Comparison of ENCODE assay signal across 17 cellular contexts in genomic region chr14:76191297-76191696, GRCh38. TPM values are rescaled to one million over a fixed set of nuclear protein-coding genes. Genes with fewer than 3 reads are reported as not detected.
DNase-seq lines count a peak whose midpoint lies in the region; ATAC-seq and TF ChIP-seq lines count a peak whose summit lies in the region.
"Had no signal": no experiment of that assay in that cellular context is flagged by ENCODE, and none has a peak within 500 bp of the region (broad histone marks: within the 10 kb centered on the region; RNA-seq: fewer than 3 reads in every experiment).

No MANE protein-coding gene starts in this region.

- H3K9me3 ChIP-seq in breast epithelium (no peaks in the 10 kb centered on the region), upper lobe of left lung (no peaks in the 10 kb centered on the region)
- H3K9me3 ChIP-seq: Caco-2 had no signal

- H3K4me1 ChIP-seq in breast epithelium, result no peaks in the 10 kb centered on the region
- H3K4me1 ChIP-seq in upper lobe of left lung, result peaks cover 0 to 5% (median 0%) of the 10 kb centered on the region in 4 donors
- H3K4me1 ChIP-seq: Caco-2 had no signal

- POLR2A ChIA-PET in MCF 10A (lab: Yijun Ruan, JAX), result interaction anchor here (0.7 kb wide), 1 partner anchor 88 kb away, joined by 3 read pairs; no protein-coding TSS in a partner anchor

- no peaks in the 10 kb centered on the region for H3K27me3 Mint-ChIP-seq in MCF 10A (ENCODE audit: insufficient read depth, unreplicated experiment)
- H3K27me3 Mint-ChIP-seq: activated naive CD4-positive, alpha-beta T cell treated with anti-CD3 and anti-CD28 coated beads, Interleukin-2, amount 10 ng/mL, durations not matched to agents 7 days and 5 days; stimulated activated naive CD8-positive, alpha-beta T cell treated with anti-CD3 and anti-CD28 coated beads, Interleukin-15, Interleukin-2, amounts not matched to agents 100 ng/mL and 50 ng/mL, for 24 hours had no signal

- no peak for DNase-seq in MCF 10A (ENCODE audit: unreplicated experiment)
- no peak for DNase-seq in breast epithelium (ENCODE audit: low spot score in 2 of 2)
- DNase-seq in SKM-1 (lab: John Stamatoyannopoulos, UW; ENCODE audit: unreplicated experiment), result peak; percentile 46
- peak; percentile 4 to 31 for DNase-seq in left colon
- peak in 1 of 2 donors; percentile 58 for DNase-seq in upper lobe of left lung
- no peak for DNase-seq in amniotic stem cell (lab: John Stamatoyannopoulos, UW)
- no peak for DNase-seq in NCI-H1092 treated with DMSO at 0.1 percent for 48 hours (lab: John Stamatoyannopoulos, UW)
- DNase-seq in activated CD8-positive, alpha-beta memory T cell treated with anti-CD3 and anti-CD28 coated beads, Interleukin-2, amount 50 U/mL, for 4 hours, result no peak
- DNase-seq: activated naive CD4-positive, alpha-beta T cell treated with anti-CD3 and anti-CD28 coated beads, Interleukin-2, amount 10 ng/mL, durations not matched to agents 7 days and 5 days; Caco-2; foreskin fibroblast; NCI-H1417; NCI-H524; right cardiac atrium had no signal

- TF ChIP-seq EP300 in upper lobe of left lung (IDR thresholded peaks at IDR 0.05), result no peak

- BruUV-seq in MCF 10A (replicated peaks; lab: Mats Ljungman, UMichigan), result no TSS peak

- peak overlapping the region; percentile 68 for H3K27ac Mint-ChIP-seq in MCF 10A (ENCODE audit: low read depth, unreplicated experiment)
- H3K27ac Mint-ChIP-seq: activated naive CD4-positive, alpha-beta T cell treated with anti-CD3 and anti-CD28 coated beads, Interleukin-2, amount 10 ng/mL, durations not matched to agents 7 days and 5 days; stimulated activated naive CD8-positive, alpha-beta T cell treated with anti-CD3 and anti-CD28 coated beads, Interleukin-15, Interleukin-2, amounts not matched to agents 100 ng/mL and 50 ng/mL, for 24 hours had no signal

- H3K4me3 ChIP-seq in breast epithelium (no peak overlapping the region), upper lobe of left lung (no peak overlapping the region)

- H3K36me3 Mint-ChIP-seq in MCF 10A (ENCODE audit: insufficient read depth, unreplicated experiment), result peaks cover 45% of the 10 kb centered on the region

- TF ChIP-seq CTCF in MCF 10A (IDR thresholded peaks at IDR 0.05; ENCODE audit: unreplicated experiment), result no peak
- no peak for TF ChIP-seq CTCF in breast epithelium (IDR thresholded peaks at IDR 0.05)
- no peak for TF ChIP-seq CTCF in upper lobe of left lung (IDR thresholded peaks at IDR 0.05)

- ATAC-seq in left colon (no peak), upper lobe of left lung (ENCODE audit: low FRiP score in 2 of 2) (peak; percentile 72 to 90)

- CTCF ChIA-PET in MCF 10A (lab: Yijun Ruan, JAX), result interaction anchor here (0.6 kb wide), 2 partner anchors 11 to 93 kb away, joined by 3 read pairs; no protein-coding TSS in a partner anchor

- no peak for TF ChIP-seq POLR2A in breast epithelium (IDR thresholded peaks at IDR 0.05)
- TF ChIP-seq POLR2A in upper lobe of left lung (IDR thresholded peaks at IDR 0.05), result no peak

- H3K9me3 Mint-ChIP-seq in MCF 10A (ENCODE audit: unreplicated experiment), result no peaks in the 10 kb centered on the region
- H3K9me3 Mint-ChIP-seq: activated naive CD4-positive, alpha-beta T cell treated with anti-CD3 and anti-CD28 coated beads, Interleukin-2, amount 10 ng/mL, durations not matched to agents 7 days and 5 days; stimulated activated naive CD8-positive, alpha-beta T cell treated with anti-CD3 and anti-CD28 coated beads, Interleukin-15, Interleukin-2, amounts not matched to agents 100 ng/mL and 50 ng/mL, for 24 hours had no signal

- intact Hi-C loops in MCF 10A (cut with micrococcal nuclease) (no loop called here), breast epithelium (cut with DNase I; ENCODE audit: low total_unique reads) (no loop called here), left colon (cut with DNase I, micrococcal nuclease) (no loop called here)

- no peaks in the 10 kb centered on the region for H3K27me3 ChIP-seq in breast epithelium
- H3K27me3 ChIP-seq in upper lobe of left lung, result no peaks in the 10 kb centered on the region

- peaks cover 3% of the 10 kb centered on the region for H3K4me1 Mint-ChIP-seq in MCF 10A (ENCODE audit: insufficient read depth, unreplicated experiment)
- H3K4me1 Mint-ChIP-seq: activated naive CD4-positive, alpha-beta T cell treated with anti-CD3 and anti-CD28 coated beads, Interleukin-2, amount 10 ng/mL, durations not matched to agents 7 days and 5 days had no signal

- peaks cover 7% of the 10 kb centered on the region for H3K36me3 ChIP-seq in breast epithelium
- H3K36me3 ChIP-seq in upper lobe of left lung, result peaks cover 3 to 76% (median 18%) of the 10 kb centered on the region in 4 donors

- H3K27ac ChIP-seq in breast epithelium (peak overlapping the region in 1 of 2 donors; percentile 45), upper lobe of left lung (no peak overlapping the region)
- H3K27ac ChIP-seq: 22Rv1, VCaP had no signal

- 64 to 77% methylated on average over 2 of the region's 2 CpGs for WGBS in upper lobe of left lung, 2 donors

- no peak overlapping the region for H3K4me3 Mint-ChIP-seq in MCF 10A (ENCODE audit: unreplicated experiment)
- H3K4me3 Mint-ChIP-seq: activated naive CD4-positive, alpha-beta T cell treated with anti-CD3 and anti-CD28 coated beads, Interleukin-2, amount 10 ng/mL, durations not matched to agents 7 days and 5 days; stimulated activated naive CD8-positive, alpha-beta T cell treated with anti-CD3 and anti-CD28 coated beads, Interleukin-15, Interleukin-2, amounts not matched to agents 100 ng/mL and 50 ng/mL, for 24 hours had no signal

RNA-seq across cellular contexts. Expression of gene GPATCH2L, which starts 39.6 kb away (rescaled TPM):
- total RNA-seq in MCF 10A (2022) (57.4 and 64.9 TPM in 2 replicates), breast epithelium (10 to 100 TPM; 45.6 to 74.6 (median 61.6) TPM), left colon (10 to 100 TPM; 32.1 to 37.6 TPM), upper lobe of left lung (10 to 100 TPM; 22.4 to 52.0 (median 39.5) TPM)

Comparison
In these comparisons a context has a peak if more than half of its experiments do, and no peak if none do; other contexts are left out.
1. DNase-seq: peak in SKM-1 (single experiment) and left colon (2 of 2); none in MCF 10A (single experiment), breast epithelium (0 of 2), amniotic stem cell (single experiment), NCI-H1092 treated with DMSO at 0.1 percent for 48 hours (single experiment) and activated CD8-positive, alpha-beta memory T cell treated with anti-CD3 and anti-CD28 coated beads, Interleukin-2, amount 50 U/mL, for 4 hours (single experiment).